ENCODE assay signal across 20 cellular contexts in the genomic region with DNA sequence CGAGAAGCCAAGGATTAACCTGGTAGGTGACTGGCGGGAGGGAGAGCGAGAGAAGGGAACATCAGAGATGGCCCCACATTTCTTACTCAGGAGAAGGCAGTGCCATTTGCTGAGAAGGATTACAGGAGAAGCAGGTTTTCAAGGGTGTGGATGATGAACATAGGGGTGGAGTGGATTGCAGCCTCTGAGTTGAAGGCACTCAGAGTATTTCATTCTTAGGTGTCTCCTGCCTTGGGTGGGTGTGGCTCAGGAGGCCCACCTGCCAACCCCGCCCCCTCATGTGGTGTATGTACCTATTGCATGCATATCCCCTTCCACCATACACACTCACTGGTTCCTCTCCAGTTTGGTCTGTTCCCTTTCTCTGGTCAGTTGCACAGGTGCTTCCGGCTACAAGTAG. TPM values are rescaled to one million over a fixed set of nuclear protein-coding genes. Genes with fewer than 3 reads are reported as not detected.
DNase-seq lines count a peak whose midpoint lies in the region; ATAC-seq and TF ChIP-seq lines count a peak whose summit lies in the region.
"Had no signal": no experiment of that assay in that cellular context is flagged by ENCODE, and none has a peak within 500 bp of the region (broad histone marks: within the 10 kb centered on the region; RNA-seq: fewer than 3 reads in every experiment).

No MANE protein-coding gene starts in this region.

- BruUV-seq in Panc1 (replicated peaks; lab: Mats Ljungman, UMichigan) (TSS peak; percentile 45), PC-3 (replicated peaks; lab: Mats Ljungman, UMichigan) (no TSS peak)

- no peaks in the 10 kb centered on the region for H3F3A ChIP-seq in PC-3 (ENCODE audit: low read length, unreplicated experiment)

- H3K79me2 ChIP-seq in PC-3 (ENCODE audit: low read length): peaks cover 19% of the 10 kb centered on the region

- H3K9me3 ChIP-seq in Panc1 (ENCODE audit: control insufficient read depth, insufficient read depth, low read depth, low read length): no peaks in the 10 kb centered on the region
- no peaks in the 10 kb centered on the region for H3K9me3 ChIP-seq in endodermal cell (ENCODE audit: control insufficient read depth, low read length)
- no peaks in the 10 kb centered on the region for H3K9me3 ChIP-seq in PC-3 (ENCODE audit: low read length)
- H3K9me3 ChIP-seq: A549, BLaER1 had no signal

- TF ChIP-seq CTCF in 22Rv1 (IDR thresholded peaks at IDR 0.05) (no peak), Panc1 (IDR thresholded peaks at IDR 0.05) (no peak), endodermal cell (conservative IDR thresholded peaks at IDR 0.05) (no peak), mesothelial cell of epicardium (IDR thresholded peaks at IDR 0.05; ENCODE audit: unreplicated experiment) (no peak), PC-3 (conservative IDR thresholded peaks at IDR 0.05; ENCODE audit: low read depth, low read length) (no peak)

- H2AFZ ChIP-seq in PC-3 (ENCODE audit: low read length): no peak overlapping the region
- H2AFZ ChIP-seq: GM23338 had no signal

- H3K4me3 ChIP-seq in Panc1 (ENCODE audit: low read depth in 2 of 2, low read length in 2 of 2): no peak overlapping the region
- no peak overlapping the region for H3K4me3 ChIP-seq in endodermal cell (ENCODE audit: low read length)
- no peak overlapping the region for H3K4me3 ChIP-seq in PC-3 (ENCODE audit: low read length)
- H3K4me3 ChIP-seq: A549, BLaER1, GM23338 had no signal

- WGBS in endodermal cell (ENCODE audit: insufficient coverage in 1 of 2, insufficient read length in 1 of 2), 2 experiments: 94 to 97% methylated on average over 3 to 5 of the region's 5 CpGs

- no peaks in the 10 kb centered on the region for H3K27me3 Mint-ChIP-seq in endodermal cell (ENCODE audit: insufficient read depth)
- H3K27me3 Mint-ChIP-seq in mesothelial cell of epicardium (ENCODE audit: low read depth): no peaks in the 10 kb centered on the region
- peaks cover 0 to 2% (median 0%) of the 10 kb centered on the region in 3 donors for H3K27me3 Mint-ChIP-seq in immature natural killer cell (ENCODE audit: low read depth in 3 of 3)

- ATAC-seq in Panc1: peak; percentile 35; the same call in 1 of the 2 replicates
- ATAC-seq in PC-3: no peak
- ATAC-seq: A549; CD8-positive, alpha-beta T cell; GM23338 had no signal

- no peak for DNase-seq in Panc1 (ENCODE audit: low read depth, low spot score)
- DNase-seq in endodermal cell: peak; percentile 55
- DNase-seq in mesothelial cell of epicardium (ENCODE audit: low spot score in 2 of 2, unreplicated experiment in 2 of 2): no peak
- DNase-seq in activated T-cell treated with anti-CD3 and anti-CD28 coated beads, Interleukin-2, amount 50 U/mL, for 48 hours: no peak
- DNase-seq in immature natural killer cell: no peak
- no peak for DNase-seq in PC-3
- DNase-seq: Calu3; CD8-positive, alpha-beta T cell; GF-D8; NCI-H187; NCI-H2107; NCI-H510A; NCI-H774; OCI-M1; RPMI8226 had no signal

- POLR2A ChIA-PET in Panc1 (lab: Charles Lee): no interaction called here
- POLR2A ChIA-PET in PC-3 (lab: Charles Lee; ENCODE audit: unreplicated experiment): no interaction called here

- peaks cover 7% of the 10 kb centered on the region; the same call in 1 of the 2 replicates for H4K20me1 ChIP-seq in PC-3 (ENCODE audit: low read length)

- H3K9me3 Mint-ChIP-seq in endodermal cell (no peaks in the 10 kb centered on the region), mesothelial cell of epicardium (no peaks in the 10 kb centered on the region), immature natural killer cell (no peaks in the 10 kb centered on the region)
- H3K9me3 Mint-ChIP-seq: CD8-positive, alpha-beta T cell; GM23338 had no signal

- CTCF ChIA-PET in Panc1 (lab: Charles Lee) (no interaction called here), PC-3 (lab: Charles Lee) (no interaction called here)

- H3K36me3 ChIP-seq in Panc1 (ENCODE audit: control insufficient read depth, insufficient read depth, low read length) (peaks cover 4% of the 10 kb centered on the region), endodermal cell (ENCODE audit: control insufficient read depth, insufficient read depth, low read length) (peaks cover 37% of the 10 kb centered on the region), PC-3 (ENCODE audit: low read depth, low read length) (peaks cover 23% of the 10 kb centered on the region; the same call in 1 of the 2 replicates)

- H3K27ac Mint-ChIP-seq in endodermal cell (no peak overlapping the region), mesothelial cell of epicardium (peak overlapping the region; percentile 19), immature natural killer cell (peak overlapping the region in 1 of 6 donors; percentile 21)
- H3K27ac Mint-ChIP-seq: CD8-positive, alpha-beta T cell; GM23338 had no signal

- H3K9me2 ChIP-seq in PC-3 (replicated peaks; ENCODE audit: low read length): no peaks in the 10 kb centered on the region

- H3K27me3 ChIP-seq in Panc1 (ENCODE audit: control insufficient read depth, insufficient read depth, low read length) (no peaks in the 10 kb centered on the region), endodermal cell (ENCODE audit: control insufficient read depth, insufficient read depth, low read length, poor library complexity, severe bottlenecking) (no peaks in the 10 kb centered on the region), PC-3 (ENCODE audit: low read length) (no peaks in the 10 kb centered on the region)
- H3K27me3 ChIP-seq: BLaER1 had no signal

- in situ Hi-C loops in Panc1 (cut with HindIII; ENCODE audit: low pct_unique_long_range_greater_than_20kb, low sequenced_read_pairs): no loop called here

- H3K4me1 Mint-ChIP-seq in endodermal cell: peaks cover 2% of the 10 kb centered on the region
- H3K4me1 Mint-ChIP-seq in mesothelial cell of epicardium: peaks cover 9% of the 10 kb centered on the region
- no peaks in the 10 kb centered on the region for H3K4me1 Mint-ChIP-seq in immature natural killer cell

- H3K27ac ChIP-seq in 22Rv1 (peak overlapping the region; percentile 8; the same call in 1 of the 2 replicates), Panc1 (ENCODE audit: low read length) (no peak overlapping the region), endodermal cell (ENCODE audit: low read depth, low read length) (no peak overlapping the region), PC-3 (ENCODE audit: low read length) (no peak overlapping the region)
- H3K27ac ChIP-seq: A549, BLaER1, KMS-11 had no signal

- H3K4me3 Mint-ChIP-seq in endodermal cell: no peak overlapping the region
- H3K4me3 Mint-ChIP-seq in mesothelial cell of epicardium: no peak overlapping the region
- H3K4me3 Mint-ChIP-seq in immature natural killer cell: no peak overlapping the region
- H3K4me3 Mint-ChIP-seq: CD8-positive, alpha-beta T cell; GM23338 had no signal

- H3K9ac ChIP-seq in endodermal cell (ENCODE audit: extremely low read depth, low read length, poor library complexity, severe bottlenecking): no peak overlapping the region
- no peak overlapping the region for H3K9ac ChIP-seq in PC-3 (ENCODE audit: low read length)
- H3K9ac ChIP-seq: BLaER1, KMS-11 had no signal

- intact Hi-C loops in Panc1 (cut with micrococcal nuclease; ENCODE audit: unreplicated experiment): no loop called here
- intact Hi-C loops in PC-3 (cut with micrococcal nuclease): no loop called here

- H3K36me3 Mint-ChIP-seq in endodermal cell (ENCODE audit: low read depth) (peaks cover 45% of the 10 kb centered on the region), mesothelial cell of epicardium (peaks cover 7% of the 10 kb centered on the region), immature natural killer cell (no peaks in the 10 kb centered on the region)
- H3K36me3 Mint-ChIP-seq: CD8-positive, alpha-beta T cell had no signal

- no peak overlapping the region for H3K4me2 ChIP-seq in PC-3 (ENCODE audit: low read length)
- H3K4me2 ChIP-seq: A549, BLaER1, GM23338, KMS-11 had no signal

- H3K4me1 ChIP-seq in Panc1 (ENCODE audit: control insufficient read depth, insufficient read depth, low read length) (peaks cover 9% of the 10 kb centered on the region), endodermal cell (ENCODE audit: control insufficient read depth, insufficient read depth, low read length) (peaks cover 3% of the 10 kb centered on the region), PC-3 (ENCODE audit: insufficient read depth, low read length) (peaks cover 13% of the 10 kb centered on the region)

RNA-seq across cellular contexts. Expression of a gene that starts 6.3 kb away (rescaled TPM):
- total RNA-seq in Panc1 (2021; ENCODE audit: unreplicated experiment) (54.6 TPM), endodermal cell (10 to 100 TPM; 33.3 to 50.7 TPM), mesothelial cell of epicardium (15.7 to 20.8 TPM (median 15.9 TPM) in 3 replicates), PC-3 (2014; rRNA removed) (31.6 and 37.3 TPM in 2 replicates)
- 13.7 TPM for polyA plus RNA-seq in Panc1 (2012; ENCODE audit: insufficient read length)
- polyA plus RNA-seq in endodermal cell (2013, experiment 1 of 2): 33.8 TPM
- 34.2 TPM for polyA plus RNA-seq in endodermal cell (2013, experiment 2 of 2)
- under 1 TPM in 1 of 3 donors, not detected in 2; 0.53 TPM for polyA plus RNA-seq in immature natural killer cell

RNA-seq across cellular contexts. Expression of a gene that starts 20.9 kb away (rescaled TPM):
- total RNA-seq in Panc1 (2021; ENCODE audit: unreplicated experiment) (340 TPM), endodermal cell (100 to 1,000 TPM; 322 to 403 TPM), mesothelial cell of epicardium (328 to 339 TPM (median 338 TPM) in 3 replicates), PC-3 (2014; rRNA removed) (476 and 519 TPM in 2 replicates)
- 383 TPM for polyA plus RNA-seq in Panc1 (2012; ENCODE audit: insufficient read length)
- 489 TPM for polyA plus RNA-seq in endodermal cell (2013, experiment 1 of 2)
- 482 TPM for polyA plus RNA-seq in endodermal cell (2013, experiment 2 of 2)
- polyA plus RNA-seq in immature natural killer cell: 1,000 to 10,000 TPM in 1 of 3 donors, 100 to 1,000 TPM in 2; 829 to 1,850 (median 845) TPM

RNA-seq across cellular contexts. Expression of a gene that starts 25.1 kb away (rescaled TPM):
- total RNA-seq in Panc1 (2021; ENCODE audit: unreplicated experiment): 77.4 TPM
- polyA plus RNA-seq in Panc1 (2012; ENCODE audit: insufficient read length): 79.4 TPM
- 10 to 100 TPM; 55.3 to 74.2 TPM for total RNA-seq in endodermal cell
- 56.7 TPM for polyA plus RNA-seq in endodermal cell (2013, experiment 1 of 2)
- polyA plus RNA-seq in endodermal cell (2013, experiment 2 of 2): 53.0 TPM
- total RNA-seq in mesothelial cell of epicardium: 50.1 to 55.9 TPM (median 53.8 TPM) in 3 replicates
- 10 to 100 TPM; 51.3 to 78.7 (median 64.0) TPM for polyA plus RNA-seq in immature natural killer cell
- total RNA-seq in PC-3 (2014; rRNA removed): 81.0 and 89.9 TPM in 2 replicates

RNA-seq across cellular contexts. Expression of a gene that starts 42.4 kb away (rescaled TPM):
- 41.2 TPM for total RNA-seq in Panc1 (2021; ENCODE audit: unreplicated experiment)
- polyA plus RNA-seq in Panc1 (2012; ENCODE audit: insufficient read length): 40.7 TPM
- 10 to 100 TPM; 19.5 to 26.8 TPM for total RNA-seq in endodermal cell
- 23.9 TPM for polyA plus RNA-seq in endodermal cell (2013, experiment 1 of 2)
- 18.1 TPM for polyA plus RNA-seq in endodermal cell (2013, experiment 2 of 2)
- 66.6 to 72.2 TPM (median 71.6 TPM) in 3 replicates for total RNA-seq in mesothelial cell of epicardium
- polyA plus RNA-seq in immature natural killer cell: 10 to 100 TPM in 1 of 3 donors, 1 to 10 TPM in 2; 2.9 to 10.1 (median 4.7) TPM
- 62.0 and 73.5 TPM in 2 replicates for total RNA-seq in PC-3 (2014; rRNA removed)

RNA-seq across cellular contexts. Expression of a gene that starts 47.0 kb away (rescaled TPM):
- 77.7 TPM for total RNA-seq in Panc1 (2021; ENCODE audit: unreplicated experiment)
- polyA plus RNA-seq in Panc1 (2012; ENCODE audit: insufficient read length): 54.8 TPM
- 10 to 100 TPM; 69.4 to 82.4 TPM for total RNA-seq in endodermal cell
- 80.9 TPM for polyA plus RNA-seq in endodermal cell (2013, experiment 1 of 2)
- polyA plus RNA-seq in endodermal cell (2013, experiment 2 of 2): 70.6 TPM
- total RNA-seq in mesothelial cell of epicardium: 77.2 to 85.4 TPM (median 84.8 TPM) in 3 replicates
- polyA plus RNA-seq in immature natural killer cell: 10 to 100 TPM; 27.5 to 46.8 (median 46.0) TPM
- 53.5 and 55.8 TPM in 2 replicates for total RNA-seq in PC-3 (2014; rRNA removed)
